1 cellular context compared by ENCODE assay signal in genomic region chr10:86585037-86585725, GRCh38.
TF ChIP-seq lines count a peak whose summit lies in the region.

No MANE protein-coding gene starts in this region.

TF ChIP-seq in HEK293, 187 proteins besides CTCF, POLR2A, EP300 and RAD21 (continued from another document and continues in another):
- TF ChIP-seq AEBP2 (tag by site-specific recombination; IDR thresholded peaks at IDR 0.05; ENCODE audit: borderline replicate concordance) (no peak), PRDM10 (tag by site-specific recombination; IDR thresholded peaks at IDR 0.05) (peak; percentile 21; the same call in 1 of the 2 replicates), KLF10 (tag by site-specific recombination; IDR thresholded peaks at IDR 0.05) (no peak), ZNF670 (tag by site-specific recombination; IDR thresholded peaks at IDR 0.05; ENCODE audit: low read depth) (no peak), ZNF514 (tag by site-specific recombination; IDR thresholded peaks at IDR 0.05) (no peak), ZNF148 (tag by site-specific recombination; IDR thresholded peaks at IDR 0.05; ENCODE audit: borderline replicate concordance) (no peak), ZNF175 (tag by site-specific recombination; IDR thresholded peaks at IDR 0.05) (no peak), ZBTB1 (tag by site-specific recombination; IDR thresholded peaks at IDR 0.05) (no peak), BCL11B (tag by site-specific recombination; IDR thresholded peaks at IDR 0.05; ENCODE audit: low read depth) (no peak), ZNF626 (tag by site-specific recombination; IDR thresholded peaks at IDR 0.05) (no peak), ZNF837 (tag by site-specific recombination; IDR thresholded peaks at IDR 0.05) (no peak), HOXD13 (CRISPR knock-in tag; IDR thresholded peaks at IDR 0.05; ENCODE audit: borderline replicate concordance) (no peak), ZIC2 (tag by site-specific recombination; IDR thresholded peaks at IDR 0.05) (peak; percentile 76), MYNN (tag by site-specific recombination; IDR thresholded peaks at IDR 0.05; ENCODE audit: borderline replicate concordance) (no peak), PRDM6 (tag by site-specific recombination; IDR thresholded peaks at IDR 0.05) (no peak), ZNF521 (tag by site-specific recombination; IDR thresholded peaks at IDR 0.05) (no peak), ZFHX2 (tag by site-specific recombination; conservative IDR thresholded peaks at IDR 0.05) (no peak), ZNF473 (tag by site-specific recombination; IDR thresholded peaks at IDR 0.05) (no peak), ZNF704 (tag by site-specific recombination; IDR thresholded peaks at IDR 0.05) (no peak), ZNF660 (tag by site-specific recombination; IDR thresholded peaks at IDR 0.05) (peak; percentile 62; the same call in 1 of the 2 replicates), GFI1B (tag by site-specific recombination; IDR thresholded peaks at IDR 0.05) (no peak), ZNF354C (tag by site-specific recombination; IDR thresholded peaks at IDR 0.05; ENCODE audit: borderline replicate concordance, low read depth) (no peak), GLIS1 (tag by site-specific recombination; IDR thresholded peaks at IDR 0.05) (peak; percentile 78), REST (tag by site-specific recombination; IDR thresholded peaks at IDR 0.05) (no peak), TRIM28 (IDR thresholded peaks at IDR 0.05; ENCODE audit: borderline replicate concordance, low read length) (no peak; the same call in 1 of the 2 replicates), ZNF747 (tag by site-specific recombination; IDR thresholded peaks at IDR 0.05) (no peak), ZBTB48 (tag by site-specific recombination; IDR thresholded peaks at IDR 0.05) (peak; percentile 80), GLI4 (tag by site-specific recombination; IDR thresholded peaks at IDR 0.05) (no peak), ZNF155 (tag by site-specific recombination; IDR thresholded peaks at IDR 0.05) (no peak), ZNF362 (tag by site-specific recombination; IDR thresholded peaks at IDR 0.05) (no peak), GLIS2 (tag by site-specific recombination; IDR thresholded peaks at IDR 0.05) (peak; percentile 79), ZNF510 (tag by site-specific recombination; IDR thresholded peaks at IDR 0.05; ENCODE audit: insufficient replicate concordance) (no peak), OVOL3 (tag by site-specific recombination; IDR thresholded peaks at IDR 0.05) (no peak), KLF17 (tag by site-specific recombination; IDR thresholded peaks at IDR 0.05) (0 out of 2 replicates have a peak, but pooled peaks have one; percentile 27), ZNF280C (tag by site-specific recombination; IDR thresholded peaks at IDR 0.05) (no peak), ZNF394 (tag by site-specific recombination; IDR thresholded peaks at IDR 0.05; ENCODE audit: borderline replicate concordance) (no peak), ZSCAN5A (tag by site-specific recombination; IDR thresholded peaks at IDR 0.05) (no peak), ZNF645 (tag by site-specific recombination; IDR thresholded peaks at IDR 0.05) (no peak)
